ENCODE assay signal across 8 cellular contexts in the genomic region with DNA sequence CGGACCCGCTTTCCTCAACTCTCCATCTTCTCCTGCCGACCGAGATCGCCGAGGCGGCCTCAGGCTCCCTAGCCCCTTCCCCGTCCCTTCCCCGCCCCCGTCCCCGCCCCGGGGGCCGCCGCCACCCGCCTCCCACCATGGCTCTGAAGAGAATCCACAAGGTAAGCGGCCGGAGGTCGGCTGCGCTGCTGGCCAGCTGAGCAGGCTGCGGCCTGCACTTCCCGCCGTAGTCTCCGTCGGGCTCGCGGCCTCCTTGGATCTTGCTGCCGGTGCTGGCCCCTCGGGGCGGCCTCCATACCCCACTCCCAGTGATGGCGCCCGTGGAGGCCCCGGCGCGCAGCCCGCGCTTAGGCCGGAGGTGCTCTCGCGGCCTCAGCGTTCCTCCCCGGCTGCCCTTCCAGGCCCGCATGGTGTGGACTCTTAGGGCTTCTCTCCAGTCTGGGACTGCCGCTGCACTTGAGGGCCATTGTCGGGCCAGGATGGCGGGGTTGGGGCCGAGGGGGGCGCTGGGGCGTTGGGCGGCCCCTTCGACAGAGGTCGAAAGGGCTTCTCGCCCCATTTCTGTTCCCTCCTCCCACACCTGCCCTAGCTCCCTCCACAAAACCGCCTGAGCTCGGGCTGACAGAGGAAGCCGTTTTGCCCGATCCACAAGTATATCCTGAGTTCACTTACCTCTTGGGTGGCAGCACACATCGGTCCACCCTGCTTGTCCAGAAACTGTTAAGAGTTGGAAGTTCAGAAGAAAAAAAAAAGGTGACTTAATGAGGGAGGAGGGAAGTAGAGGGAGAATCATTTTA. TPM values are rescaled to one million over a fixed set of nuclear protein-coding genes. Genes with fewer than 3 reads are reported as not detected.
DNase-seq lines count a peak whose midpoint lies in the region; ATAC-seq and TF ChIP-seq lines count a peak whose summit lies in the region.

No MANE protein-coding gene starts in this region.

- POLR2A ChIA-PET in activated naive CD8-positive, alpha-beta T cell treated with anti-CD3 and anti-CD28 coated beads, Interleukin-2, amount 10 ng/mL, durations not matched to agents 7 days and 5 days (lab: Charles Lee) = interaction anchor here (0.6 to 3.1 kb wide), 24 partner anchors 9 to 364 kb away, joined by 3 to 33 read pairs (median 4); partner anchors contain the start of genes CXXC5, DNAJC18, MATR3 and SIL1

- H3K27me3 ChIP-seq in heart right ventricle = no peaks in the 10 kb centered on the region

- peak overlapping the region; percentile 84 to 99 (median 98) for H3K27ac ChIP-seq in heart right ventricle

- peaks cover 0 to 17% (median 0%) of the 10 kb centered on the region in 9 donors for H3K36me3 ChIP-seq in heart right ventricle

- ATAC-seq in GM18517 (IDR thresholded peaks at IDR 0.05; ENCODE audit: unreplicated experiment) = peak; percentile 12
- peak; percentile 12 for ATAC-seq in HG03064 (IDR thresholded peaks at IDR 0.05; ENCODE audit: low read depth, unreplicated experiment)
- ATAC-seq in activated naive CD8-positive, alpha-beta T cell treated with anti-CD3 and anti-CD28 coated beads, Interleukin-2, amount 10 ng/mL, durations not matched to agents 7 days and 5 days (ENCODE audit: low read depth) = peak; percentile 17
- peak; percentile 20 to 69 (median 38) for ATAC-seq in heart right ventricle

- H3K4me3 Mint-ChIP-seq in activated naive CD8-positive, alpha-beta T cell treated with anti-CD3 and anti-CD28 coated beads, Interleukin-2, amount 10 ng/mL, durations not matched to agents 7 days and 5 days = peak overlapping the region; percentile 100

- peak overlapping the region; percentile 98 for H3K27ac Mint-ChIP-seq in activated naive CD8-positive, alpha-beta T cell treated with anti-CD3 and anti-CD28 coated beads, Interleukin-2, amount 10 ng/mL, durations not matched to agents 7 days and 5 days

- WGBS in heart right ventricle, 2 donors = 1% methylated on average over 47 to 57 of the region's 57 CpGs

- H3K9me3 ChIP-seq in heart right ventricle = no peaks in the 10 kb centered on the region

- TF ChIP-seq CTCF in heart right ventricle (IDR thresholded peaks at IDR 0.05) = no peak

- no peaks in the 10 kb centered on the region for H3K27me3 Mint-ChIP-seq in activated naive CD8-positive, alpha-beta T cell treated with anti-CD3 and anti-CD28 coated beads, Interleukin-2, amount 10 ng/mL, durations not matched to agents 7 days and 5 days

- intact Hi-C loops in heart right ventricle (cut with DNase I) (loop anchor here in 2 of 10 donors (5.0 kb wide), 1 partner anchor 45 kb away; no protein-coding TSS in a partner anchor), posterior vena cava (cut with DNase I) (no loop called here)

- DNase-seq in A172 (ENCODE audit: low spot score) (peak; percentile 17), OCI-M1 (lab: John Stamatoyannopoulos, UW) (peak; percentile 74), heart right ventricle (peak in 1 of 2 donors; percentile 62), posterior vena cava (ENCODE audit: low spot score) (peak; percentile 87), GF-D8 (lab: John Stamatoyannopoulos, UW) (no peak)
- peak; percentile 77 for DNase-seq in activated naive CD8-positive, alpha-beta T cell treated with anti-CD3 and anti-CD28 coated beads, Interleukin-2, amount 10 ng/mL, durations not matched to agents 7 days and 5 days

- peak overlapping the region; percentile 74 to 99 (median 90) for H3K4me3 ChIP-seq in heart right ventricle

- H3K4me1 Mint-ChIP-seq in activated naive CD8-positive, alpha-beta T cell treated with anti-CD3 and anti-CD28 coated beads, Interleukin-2, amount 10 ng/mL, durations not matched to agents 7 days and 5 days = peaks cover 34% of the 10 kb centered on the region

- peaks cover 12% of the 10 kb centered on the region for H3K36me3 Mint-ChIP-seq in activated naive CD8-positive, alpha-beta T cell treated with anti-CD3 and anti-CD28 coated beads, Interleukin-2, amount 10 ng/mL, durations not matched to agents 7 days and 5 days

- H3K4me1 ChIP-seq in heart right ventricle = peaks cover 6 to 55% (median 52%) of the 10 kb centered on the region in 9 donors

- no peaks in the 10 kb centered on the region for H3K9me3 Mint-ChIP-seq in activated naive CD8-positive, alpha-beta T cell treated with anti-CD3 and anti-CD28 coated beads, Interleukin-2, amount 10 ng/mL, durations not matched to agents 7 days and 5 days

RNA-seq across cellular contexts. Expression of gene UBE2D2, which starts 0.7 kb away (rescaled TPM):
- 120 and 131 TPM in 2 replicates for total RNA-seq in A172 (2014; rRNA removed; shearing (Covaris generic))
- total RNA-seq in activated naive CD8-positive, alpha-beta T cell treated with anti-CD3 and anti-CD28 coated beads, Interleukin-2, amount 10 ng/mL, durations not matched to agents 7 days and 5 days = 100 to 1,000 TPM; 200 to 217 TPM
- 100 to 1,000 TPM; 121 to 162 (median 141) TPM for total RNA-seq in heart right ventricle
- polyA plus RNA-seq in heart right ventricle = 100 to 1,000 TPM in 1 of 2 donors, 10 to 100 TPM in 1; 59.3 to 106 TPM
- 100 to 1,000 TPM; 105 to 132 TPM for total RNA-seq in posterior vena cava
